ENCODE assay signal across 17 cellular contexts in genomic region chr17:78653382-78653781, GRCh38.
A peak's percentile ranks its signal among the peaks of the same experiment; 100 is the strongest.
DNase-seq lines count a peak whose midpoint lies in the region; ATAC-seq and TF ChIP-seq lines count a peak whose summit lies in the region.
"Had no signal": no experiment of that assay in that cellular context is flagged by ENCODE, and none has a peak within 500 bp of the region (broad histone marks: within the 10 kb centered on the region; RNA-seq: fewer than 3 reads in every experiment).

No MANE protein-coding gene starts in this region.

- H3K4me3 Mint-ChIP-seq in endodermal cell (no peak overlapping the region), mesothelial cell of epicardium (no peak overlapping the region)
- H3K4me3 Mint-ChIP-seq: activated CD8-positive, alpha-beta T cell treated with anti-CD3 and anti-CD28 coated beads for 36 hours; activated naive CD8-positive, alpha-beta T cell treated with anti-CD3 and anti-CD28 coated beads, Interleukin-2, amount 10 ng/mL, durations not matched to agents 7 days and 5 days; activated T-helper 1 cell treated with anti-CD3 and anti-CD28 coated beads, Interleukin-12 subunit alpha, Interleukin-12 subunit beta, Interleukin-2, Interleukin-4 antibody, amounts not matched to agents 30 ng/mL and 10 ng/mL and 1 ng/mL, durations not matched to agents 14 hours and 24 hours and 36 hours; memory B cell; nephron had no signal

- DNase-seq in EH (ENCODE audit: low read depth) (peak; percentile 72), RPMI7951 (ENCODE audit: low read depth) (peak; percentile 76), endodermal cell (peak; percentile 34), renal cortical epithelial cell (ENCODE audit: low read depth) (peak; percentile 63), mesothelial cell of epicardium (ENCODE audit: low spot score in 2 of 2, unreplicated experiment in 2 of 2) (no peak), superior temporal gyrus (ENCODE audit: extremely low spot score) (no peak)
- no peak for DNase-seq in stimulated activated CD4-positive, alpha-beta T cell treated with anti-CD3 and anti-CD28 coated beads, Interleukin-2, amount 100 ng/mL, for 24 hours
- DNase-seq: activated CD8-positive, alpha-beta T cell treated with anti-CD3 and anti-CD28 coated beads for 36 hours; activated naive CD8-positive, alpha-beta T cell treated with anti-CD3 and anti-CD28 coated beads, Interleukin-2, amount 10 ng/mL, durations not matched to agents 7 days and 5 days; AML-193; Calu3; NCI-H187; NCI-H526 had no signal

- H3K27me3 Mint-ChIP-seq in endodermal cell (ENCODE audit: insufficient read depth), result peaks cover 35% of the 10 kb centered on the region
- H3K27me3 Mint-ChIP-seq in mesothelial cell of epicardium (ENCODE audit: low read depth), result no peaks in the 10 kb centered on the region
- H3K27me3 Mint-ChIP-seq: activated CD8-positive, alpha-beta T cell treated with anti-CD3 and anti-CD28 coated beads for 36 hours had no signal

- H3K9ac ChIP-seq in endodermal cell (ENCODE audit: extremely low read depth, low read length, poor library complexity, severe bottlenecking), result no peak overlapping the region

- 97 to 98% methylated on average over 4 to 5 of the region's 5 CpGs for WGBS in endodermal cell (ENCODE audit: insufficient coverage in 1 of 2, insufficient read length in 1 of 2), 2 experiments

- H3K27ac ChIP-seq in endodermal cell (ENCODE audit: low read depth, low read length), result no peak overlapping the region

- H3K9me3 ChIP-seq in endodermal cell (ENCODE audit: control insufficient read depth, low read length), result no peaks in the 10 kb centered on the region

- H3K36me3 ChIP-seq in endodermal cell (ENCODE audit: control insufficient read depth, insufficient read depth, low read length), result no peaks in the 10 kb centered on the region

- no peak overlapping the region for H3K27ac Mint-ChIP-seq in endodermal cell
- no peak overlapping the region for H3K27ac Mint-ChIP-seq in mesothelial cell of epicardium
- H3K27ac Mint-ChIP-seq: activated CD8-positive, alpha-beta T cell treated with anti-CD3 and anti-CD28 coated beads for 36 hours; activated naive CD8-positive, alpha-beta T cell treated with anti-CD3 and anti-CD28 coated beads, Interleukin-2, amount 10 ng/mL, durations not matched to agents 7 days and 5 days; activated T-helper 1 cell treated with anti-CD3 and anti-CD28 coated beads, Interleukin-12 subunit alpha, Interleukin-12 subunit beta, Interleukin-2, Interleukin-4 antibody, amounts not matched to agents 30 ng/mL and 10 ng/mL and 1 ng/mL, durations not matched to agents 14 hours and 24 hours and 36 hours; memory B cell; nephron had no signal

- H3K36me3 Mint-ChIP-seq in endodermal cell (ENCODE audit: low read depth) (no peaks in the 10 kb centered on the region), mesothelial cell of epicardium (no peaks in the 10 kb centered on the region)

- H3K9me3 Mint-ChIP-seq in endodermal cell (peaks cover 2% of the 10 kb centered on the region), mesothelial cell of epicardium (no peaks in the 10 kb centered on the region)

- H3K27me3 ChIP-seq in endodermal cell (ENCODE audit: control insufficient read depth, insufficient read depth, low read length, poor library complexity, severe bottlenecking), result peaks cover 59% of the 10 kb centered on the region

- H3K4me1 ChIP-seq in endodermal cell (ENCODE audit: control insufficient read depth, insufficient read depth, low read length), result peaks cover 3% of the 10 kb centered on the region

- H3K4me1 Mint-ChIP-seq in endodermal cell (no peaks in the 10 kb centered on the region), mesothelial cell of epicardium (peaks cover 11% of the 10 kb centered on the region)
- H3K4me1 Mint-ChIP-seq: memory B cell had no signal

- no peak overlapping the region for H3K4me3 ChIP-seq in endodermal cell (ENCODE audit: low read length)

- no peak for ATAC-seq in GM19463 (IDR thresholded peaks at IDR 0.05; ENCODE audit: unreplicated experiment)
- ATAC-seq: activated CD8-positive, alpha-beta T cell treated with anti-CD3 and anti-CD28 coated beads for 36 hours had no signal

- no peak for TF ChIP-seq CTCF in endodermal cell (conservative IDR thresholded peaks at IDR 0.05)
- TF ChIP-seq CTCF in mesothelial cell of epicardium (IDR thresholded peaks at IDR 0.05; ENCODE audit: unreplicated experiment), result no peak

Comparison
In these comparisons a context has a peak if more than half of its experiments do, and no peak if none do; other contexts are left out.
1. DNase-seq: peak in EH (single experiment), RPMI7951 (single experiment), endodermal cell (single experiment) and renal cortical epithelial cell (single experiment); none in stimulated activated CD4-positive, alpha-beta T cell treated with anti-CD3 and anti-CD28 coated beads, Interleukin-2, amount 100 ng/mL, for 24 hours (0 of 2), mesothelial cell of epicardium (0 of 2) and superior temporal gyrus (single experiment).